Comparison of ENCODE assay signal across 31 cellular contexts in the genomic region with DNA sequence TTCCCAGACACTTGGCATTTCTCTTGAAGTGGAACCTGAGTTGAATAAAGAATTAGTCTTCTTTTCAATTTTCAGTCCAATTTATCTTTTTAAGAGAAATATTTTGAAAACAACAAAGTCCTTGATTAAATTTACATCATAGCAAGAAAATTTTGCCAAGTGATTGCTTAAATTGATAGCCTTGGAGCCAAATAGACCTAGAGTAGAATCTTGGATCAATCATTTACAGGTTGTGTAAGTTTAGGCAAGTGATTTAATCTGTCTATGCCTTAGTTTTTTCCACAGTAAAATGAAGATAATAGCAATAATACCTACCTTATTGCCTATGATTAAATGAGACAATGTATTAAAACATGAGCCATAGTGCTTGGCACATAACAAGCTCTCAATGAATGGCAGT.
"Had no signal": no experiment of that assay in that cellular context is flagged by ENCODE, and none has a peak within 500 bp of the region (broad histone marks: within the 10 kb centered on the region; RNA-seq: fewer than 3 reads in every experiment).

No MANE protein-coding gene starts in this region.

- H3K9me3 Mint-ChIP-seq: activated CD4-positive, alpha-beta memory T cell treated with anti-CD3 and anti-CD28 coated beads for 36 hours; activated CD4-positive, alpha-beta T cell treated with anti-CD3 and anti-CD28 coated beads, Interleukin-2, amount 10 ng/mL, durations not matched to agents 24 days and 14 days; activated naive CD4-positive, alpha-beta T cell treated with anti-CD3 and anti-CD28 coated beads, Interleukin-2, amount 10 ng/mL, durations not matched to agents 7 days and 5 days; activated naive CD4-positive, alpha-beta T cell treated with anti-CD3 and anti-CD28 coated beads, Interleukin-2, amount 50 U/mL, for 72 hours; activated T-helper 1 cell treated with anti-CD3 and anti-CD28 coated beads, Interleukin-12 subunit alpha, Interleukin-12 subunit beta, Interleukin-2, Interleukin-4 antibody, amounts not matched to agents 30 ng/mL and 10 ng/mL and 1 ng/mL, durations not matched to agents 14 hours and 24 hours and 36 hours; activated T-helper 2 cell treated with anti-CD3 and anti-CD28 coated beads, Interferon-gamma antibody, Interleukin-2, Interleukin-4, amounts not matched to agents 10 μg/mL and 5 μg/mL and 100 μg/mL, durations not matched to agents 14 hours and 24 hours and 36 hours had no signal

- H3K36me3 ChIP-seq: ascending aorta, breast epithelium, cardiac muscle cell, colonic mucosa, esophagus squamous epithelium had no signal

- H3K4me3 ChIP-seq: ascending aorta, breast epithelium, cardiac muscle cell, colonic mucosa, esophagus squamous epithelium had no signal

- H3K27me3 ChIP-seq: ascending aorta, breast epithelium, cardiac muscle cell, colonic mucosa, esophagus squamous epithelium had no signal

- H3K4me3 Mint-ChIP-seq: activated CD4-positive, alpha-beta memory T cell treated with anti-CD3 and anti-CD28 coated beads for 36 hours; activated CD4-positive, alpha-beta T cell treated with anti-CD3 and anti-CD28 coated beads for 36 hours; activated CD4-positive, alpha-beta T cell treated with anti-CD3 and anti-CD28 coated beads, Interleukin-2, amount 10 ng/mL, durations not matched to agents 24 days and 14 days; activated CD8-positive, alpha-beta memory T cell treated with anti-CD3 and anti-CD28 coated beads, Interleukin-2, amount 10 ng/mL, durations not matched to agents 7 days and 5 days; activated CD8-positive, alpha-beta T cell treated with anti-CD3 and anti-CD28 coated beads, Interleukin-2, amount 10 ng/mL, durations not matched to agents 7 days and 5 days; activated naive CD4-positive, alpha-beta T cell treated with anti-CD3 and anti-CD28 coated beads, Interleukin-2, amount 10 ng/mL, durations not matched to agents 7 days and 5 days; activated naive CD8-positive, alpha-beta T cell treated with anti-CD3 and anti-CD28 coated beads, Interleukin-2, amount 10 ng/mL, durations not matched to agents 7 days and 5 days; activated T-helper 1 cell treated with anti-CD3 and anti-CD28 coated beads, Interleukin-12 subunit alpha, Interleukin-12 subunit beta, Interleukin-2, Interleukin-4 antibody, amounts not matched to agents 30 ng/mL and 10 ng/mL and 1 ng/mL, durations not matched to agents 14 hours and 24 hours and 36 hours; brain had no signal

- H3K27me3 Mint-ChIP-seq: activated CD4-positive, alpha-beta memory T cell treated with anti-CD3 and anti-CD28 coated beads for 36 hours; activated CD4-positive, alpha-beta T cell treated with anti-CD3 and anti-CD28 coated beads for 36 hours; brain had no signal

- DNase-seq: activated CD4-positive, alpha-beta memory T cell treated with anti-CD3 and anti-CD28 coated beads for 36 hours; activated CD4-positive, alpha-beta T cell treated with anti-CD3 and anti-CD28 coated beads for 36 hours; activated CD4-positive, alpha-beta T cell treated with anti-CD3 and anti-CD28 coated beads, Interleukin-2, amount 10 ng/mL, durations not matched to agents 24 days and 14 days; activated CD4-positive, CD25-positive, alpha-beta regulatory T cell; activated CD4-positive, CD25-positive, alpha-beta regulatory T cell treated with anti-CD3 and anti-CD28 coated beads, Interleukin-2, amount 50 U/mL, for 72 hours; activated CD8-positive, alpha-beta memory T cell treated with anti-CD3 and anti-CD28 coated beads, Interleukin-2, amount 10 ng/mL, durations not matched to agents 7 days and 5 days; activated CD8-positive, alpha-beta memory T cell treated with anti-CD3 and anti-CD28 coated beads, Interleukin-2, amount 50 U/mL, for 4 hours; activated CD8-positive, alpha-beta T cell treated with anti-CD3 and anti-CD28 coated beads, Interleukin-2, amount 10 ng/mL, durations not matched to agents 7 days and 5 days; activated effector memory CD4-positive, alpha-beta T cell treated with anti-CD3 and anti-CD28 coated beads, Interleukin-2, amount 50 U/mL, for 16 hours; activated naive CD4-positive, alpha-beta T cell; activated naive CD4-positive, alpha-beta T cell treated with anti-CD3 and anti-CD28 coated beads, Interleukin-2, amount 10 ng/mL, durations not matched to agents 7 days and 5 days; activated naive CD8-positive, alpha-beta T cell treated with anti-CD3 and anti-CD28 coated beads, Interleukin-2, amount 10 ng/mL, durations not matched to agents 7 days and 5 days; activated T-cell treated with anti-CD3 and anti-CD28 coated beads, Interleukin-2, amount 50 U/mL, for 1 hour; activated T-cell treated with anti-CD3 and anti-CD28 coated beads, Interleukin-2, amount 50 U/mL, for 48 hours; central memory CD4-positive, alpha-beta T cell; cerebellar nuclear complex; colonic mucosa; effector CD8-positive, alpha-beta T cell; esophagus squamous epithelium; head of caudate nucleus; T-helper 2 cell had no signal

- H3K9me3 ChIP-seq: ascending aorta, breast epithelium, colonic mucosa, esophagus squamous epithelium had no signal

- FAIRE-seq: endothelial cell of umbilical vein, frontal cortex had no signal

- H3K27ac ChIP-seq: ascending aorta, breast epithelium, cardiac muscle cell, colonic mucosa, epithelial cell of prostate, esophagus squamous epithelium had no signal

- H3K4me1 ChIP-seq: ascending aorta, breast epithelium, colonic mucosa, esophagus squamous epithelium had no signal

- H3K27ac Mint-ChIP-seq: activated CD4-positive, alpha-beta memory T cell treated with anti-CD3 and anti-CD28 coated beads for 36 hours; activated CD4-positive, alpha-beta T cell treated with anti-CD3 and anti-CD28 coated beads for 36 hours; activated CD4-positive, alpha-beta T cell treated with anti-CD3 and anti-CD28 coated beads, Interleukin-2, amount 10 ng/mL, durations not matched to agents 24 days and 14 days; activated CD8-positive, alpha-beta memory T cell treated with anti-CD3 and anti-CD28 coated beads, Interleukin-2, amount 10 ng/mL, durations not matched to agents 7 days and 5 days; activated CD8-positive, alpha-beta T cell treated with anti-CD3 and anti-CD28 coated beads, Interleukin-2, amount 10 ng/mL, durations not matched to agents 7 days and 5 days; activated naive CD4-positive, alpha-beta T cell treated with anti-CD3 and anti-CD28 coated beads, Interleukin-2, amount 10 ng/mL, durations not matched to agents 7 days and 5 days; activated naive CD4-positive, alpha-beta T cell treated with anti-CD3 and anti-CD28 coated beads, Interleukin-2, amount 50 U/mL, for 72 hours; activated naive CD8-positive, alpha-beta T cell treated with anti-CD3 and anti-CD28 coated beads, Interleukin-2, amount 10 ng/mL, durations not matched to agents 7 days and 5 days; activated T-helper 1 cell treated with anti-CD3 and anti-CD28 coated beads, Interleukin-12 subunit alpha, Interleukin-12 subunit beta, Interleukin-2, Interleukin-4 antibody, amounts not matched to agents 30 ng/mL and 10 ng/mL and 1 ng/mL, durations not matched to agents 14 hours and 24 hours and 36 hours; activated T-helper 2 cell treated with anti-CD3 and anti-CD28 coated beads, Interferon-gamma antibody, Interleukin-2, Interleukin-4, amounts not matched to agents 10 μg/mL and 5 μg/mL and 100 μg/mL, durations not matched to agents 14 hours and 24 hours and 36 hours; brain had no signal

- H3K4me1 Mint-ChIP-seq: activated CD4-positive, alpha-beta T cell treated with anti-CD3 and anti-CD28 coated beads for 36 hours had no signal

- ATAC-seq: activated CD4-positive, alpha-beta T cell treated with anti-CD3 and anti-CD28 coated beads for 36 hours; activated CD8-positive, alpha-beta memory T cell treated with anti-CD3 and anti-CD28 coated beads, Interleukin-2, amount 10 ng/mL, durations not matched to agents 7 days and 5 days; activated CD8-positive, alpha-beta T cell treated with anti-CD3 and anti-CD28 coated beads, Interleukin-2, amount 10 ng/mL, durations not matched to agents 7 days and 5 days; activated naive CD4-positive, alpha-beta T cell treated with anti-CD3 and anti-CD28 coated beads, Interleukin-2, amount 50 U/mL, for 72 hours had no signal

- H3K36me3 Mint-ChIP-seq: activated CD4-positive, alpha-beta memory T cell treated with anti-CD3 and anti-CD28 coated beads for 36 hours; activated naive CD4-positive, alpha-beta T cell treated with anti-CD3 and anti-CD28 coated beads, Interleukin-2, amount 10 ng/mL, durations not matched to agents 7 days and 5 days; activated naive CD4-positive, alpha-beta T cell treated with anti-CD3 and anti-CD28 coated beads, Interleukin-2, amount 50 U/mL, for 72 hours; activated naive CD8-positive, alpha-beta T cell treated with anti-CD3 and anti-CD28 coated beads, Interleukin-2, amount 10 ng/mL, durations not matched to agents 7 days and 5 days; brain had no signal
